ENCODE assay signal across 21 cellular contexts in the genomic region with DNA sequence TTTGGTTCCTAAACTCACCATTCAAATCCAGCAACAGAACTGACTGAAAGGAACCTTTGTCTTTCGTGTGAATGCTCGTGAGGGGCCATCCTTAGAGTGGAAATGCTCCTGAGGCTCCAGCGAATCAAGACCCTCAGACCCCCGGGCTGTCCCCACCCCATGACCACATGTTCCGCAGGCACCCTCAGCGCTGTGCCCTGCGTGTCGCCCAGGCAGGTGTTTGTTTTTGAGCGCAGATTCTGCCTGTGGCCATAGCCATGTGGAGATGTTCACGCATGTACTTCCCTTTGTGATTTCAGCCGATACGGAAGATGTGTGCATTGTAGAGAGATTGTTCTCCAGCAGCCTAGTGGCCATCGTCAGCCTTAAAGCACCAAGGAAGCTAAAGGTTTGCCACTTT.
"Had no signal": no experiment of that assay in that cellular context is flagged by ENCODE, and none has a peak within 500 bp of the region (broad histone marks: within the 10 kb centered on the region; RNA-seq: fewer than 3 reads in every experiment).

No MANE protein-coding gene starts in this region.

- FAIRE-seq: astrocyte had no signal

- DNase-seq: activated CD4-positive, alpha-beta memory T cell treated with anti-CD3 and anti-CD28 coated beads, Interleukin-2, amount 10 ng/mL, durations not matched to agents 7 days and 5 days; activated CD4-positive, alpha-beta T cell treated with anti-CD3 and anti-CD28 coated beads, Interleukin-2, amount 50 U/mL, for 1 hour; activated naive CD4-positive, alpha-beta T cell treated with Interleukin-2 at 50 U/mL for 16 hours; activated naive CD8-positive, alpha-beta T cell treated with anti-CD3 and anti-CD28 coated beads, Interleukin-2, amount 50 U/mL, for 24 hours; activated T-cell treated with anti-CD3 and anti-CD28 coated beads for 4 hours; amniotic stem cell; KG1; NCI-H1092; NCI-H1417; NCI-H1930; NCI-H2171 treated with DMSO at 0.1 percent for 48 hours; NCI-H345; NCI-H510A; NCI-H526 treated with DMSO at 0.1 percent for 48 hours; NCI-H82; SIG-M5; T-helper 17 cell; T-helper 9 cell had no signal

- ATAC-seq: activated naive CD4-positive, alpha-beta T cell treated with anti-CD3 and anti-CD28 coated beads, Interleukin-2, amount 50 U/mL, for 72 hours; activated naive CD8-positive, alpha-beta T cell treated with anti-CD3 and anti-CD28 coated beads, Interleukin-2, amount 50 U/mL, for 24 hours; T-helper 17 cell; WTC11 had no signal
